23 cellular contexts compared by ENCODE assay signal in the genomic region with DNA sequence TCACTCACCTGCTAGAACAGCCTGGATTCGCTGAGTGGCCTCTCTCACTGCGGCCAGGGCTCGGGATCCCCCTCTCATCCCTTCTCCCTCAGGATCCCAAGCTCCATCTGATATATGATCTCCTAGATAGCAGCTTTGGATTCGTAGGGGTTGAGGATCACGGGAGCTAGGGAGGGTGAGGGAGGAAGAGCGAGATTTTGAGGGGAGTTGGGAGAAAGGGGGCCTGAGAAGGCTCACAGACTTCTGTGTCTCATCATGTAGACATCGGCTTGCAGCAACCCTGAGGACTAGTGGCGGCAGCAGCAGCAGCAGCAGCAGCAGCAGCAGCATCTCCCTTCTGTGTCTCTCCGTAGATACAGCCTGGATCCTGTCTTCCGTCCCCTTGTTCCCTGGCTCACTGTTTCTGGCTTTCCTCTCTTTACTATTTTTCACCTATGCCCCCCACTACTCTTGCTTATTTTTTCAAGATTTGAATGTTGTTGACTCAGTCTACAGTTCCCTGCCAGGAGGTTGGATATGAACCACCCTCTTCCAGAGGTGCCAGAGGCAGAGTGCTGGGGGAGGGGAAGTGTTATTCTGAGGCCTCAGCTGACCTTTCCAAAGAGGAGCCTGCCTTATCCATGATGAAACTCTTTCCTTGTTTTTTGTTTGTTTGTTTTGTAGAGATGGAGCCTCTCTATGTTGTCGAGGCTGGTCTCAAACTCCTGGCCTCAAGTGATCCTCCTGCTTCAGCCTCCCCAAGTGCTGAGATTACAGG. TPM values are rescaled to one million over a fixed set of nuclear protein-coding genes. Genes with fewer than 3 reads are reported as not detected.
DNase-seq lines count a peak whose midpoint lies in the region; ATAC-seq and TF ChIP-seq lines count a peak whose summit lies in the region.
"Had no signal": no experiment of that assay in that cellular context is flagged by ENCODE, and none has a peak within 500 bp of the region (broad histone marks: within the 10 kb centered on the region; RNA-seq: fewer than 3 reads in every experiment).

A gene with protein sequence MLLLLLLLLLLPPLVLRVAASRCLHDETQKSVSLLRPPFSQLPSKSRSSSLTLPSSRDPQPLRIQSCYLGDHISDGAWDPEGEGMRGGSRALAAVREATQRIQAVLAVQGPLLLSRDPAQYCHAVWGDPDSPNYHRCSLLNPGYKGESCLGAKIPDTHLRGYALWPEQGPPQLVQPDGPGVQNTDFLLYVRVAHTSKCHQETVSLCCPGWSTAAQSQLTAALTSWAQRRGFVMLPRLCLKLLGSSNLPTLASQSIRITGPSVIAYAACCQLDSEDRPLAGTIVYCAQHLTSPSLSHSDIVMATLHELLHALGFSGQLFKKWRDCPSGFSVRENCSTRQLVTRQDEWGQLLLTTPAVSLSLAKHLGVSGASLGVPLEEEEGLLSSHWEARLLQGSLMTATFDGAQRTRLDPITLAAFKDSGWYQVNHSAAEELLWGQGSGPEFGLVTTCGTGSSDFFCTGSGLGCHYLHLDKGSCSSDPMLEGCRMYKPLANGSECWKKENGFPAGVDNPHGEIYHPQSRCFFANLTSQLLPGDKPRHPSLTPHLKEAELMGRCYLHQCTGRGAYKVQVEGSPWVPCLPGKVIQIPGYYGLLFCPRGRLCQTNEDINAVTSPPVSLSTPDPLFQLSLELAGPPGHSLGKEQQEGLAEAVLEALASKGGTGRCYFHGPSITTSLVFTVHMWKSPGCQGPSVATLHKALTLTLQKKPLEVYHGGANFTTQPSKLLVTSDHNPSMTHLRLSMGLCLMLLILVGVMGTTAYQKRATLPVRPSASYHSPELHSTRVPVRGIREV (minus strand): TSS at position 399 of the 757 bp plus-strand sequence. CDS start 69 bp downstream, at position 330.

- peaks cover 4% of the 10 kb centered on the region; the same call in 1 of the 2 replicates for H3K36me3 Mint-ChIP-seq in WTC11
- H3K36me3 Mint-ChIP-seq: activated naive CD4-positive, alpha-beta T cell treated with anti-CD3 and anti-CD28 coated beads, Interleukin-2, amount 50 U/mL, for 24 hours had no signal

- H3K27ac ChIP-seq in HUES6 (ENCODE audit: low read depth, low read length) (no peak within 1 kb of the TSS), lower lobe of right lung (peak within 1 kb of the TSS; percentile 31), substantia nigra (ENCODE audit: low read depth, low read length, poor library complexity, severe bottlenecking) (peak within 1 kb of the TSS; percentile 23)
- H3K27ac ChIP-seq: gastrocnemius medialis, parathyroid adenoma, PC-9, suprapubic skin had no signal

- H3K36me3 ChIP-seq in HUES6 (ENCODE audit: control insufficient read depth, insufficient read depth, low read length) = no peaks in the 10 kb centered on the region
- H3K36me3 ChIP-seq in lower lobe of right lung = no peaks in the 10 kb centered on the region
- H3K36me3 ChIP-seq: BE2C, gastrocnemius medialis, suprapubic skin had no signal

- ATAC-seq in WTC11 = peak; percentile 43
- no peak for ATAC-seq in lower lobe of right lung
- no peak for ATAC-seq in GM21576 (IDR thresholded peaks at IDR 0.05; ENCODE audit: unreplicated experiment)
- no peak for ATAC-seq in HG03432 (IDR thresholded peaks at IDR 0.05; ENCODE audit: unreplicated experiment)
- ATAC-seq: activated T-cell treated with anti-CD3 and anti-CD28 coated beads, Interleukin-2, amount 50 U/mL, for 72 hours; gastrocnemius medialis; left colon had no signal

- H3K27ac Mint-ChIP-seq in WTC11 = no peak within 1 kb of the TSS; the same call in none of the 2 replicates
- H3K27ac Mint-ChIP-seq: activated naive CD4-positive, alpha-beta T cell treated with anti-CD3 and anti-CD28 coated beads, Interleukin-2, amount 50 U/mL, for 24 hours; activated T-cell treated with anti-CD3 and anti-CD28 coated beads, Interleukin-2, amount 50 U/mL, for 72 hours; T-helper 2 cell treated with Interferon-gamma antibody and Interleukin-4, amounts not matched to agents 5 μg/mL and 100 μg/mL, for 36 hours had no signal

- H3K4me1 ChIP-seq in HUES6 (ENCODE audit: control insufficient read depth, insufficient read depth, low read length) = peaks cover 37% of the 10 kb centered on the region
- H3K4me1 ChIP-seq in lower lobe of right lung = peaks cover 5% of the 10 kb centered on the region
- H3K4me1 ChIP-seq: BE2C, gastrocnemius medialis, parathyroid adenoma, suprapubic skin had no signal

- peaks cover 46% of the 10 kb centered on the region for H3K4me1 Mint-ChIP-seq in WTC11

- H3K9me3 Mint-ChIP-seq in WTC11 = no peaks in the 10 kb centered on the region
- H3K9me3 Mint-ChIP-seq: activated naive CD4-positive, alpha-beta T cell treated with anti-CD3 and anti-CD28 coated beads, Interleukin-2, amount 50 U/mL, for 24 hours; activated T-cell treated with anti-CD3 and anti-CD28 coated beads, Interleukin-2, amount 50 U/mL, for 72 hours; T-helper 2 cell treated with Interferon-gamma antibody and Interleukin-4, amounts not matched to agents 5 μg/mL and 100 μg/mL, for 36 hours had no signal

- CTCF ChIA-PET in WTC11 (lab: Charles Lee) = interaction anchor here (1.1 to 6.9 kb wide), 4 partner anchors 8 to 36 kb away, joined by 3 to 43 read pairs (median 6); a partner anchor contains a TSS

- no peak for TF ChIP-seq CTCF in WTC11 (IDR thresholded peaks at IDR 0.05)
- TF ChIP-seq CTCF in lower lobe of right lung (IDR thresholded peaks at IDR 0.05) = no peak

- H3K9me3 ChIP-seq in HUES6 (ENCODE audit: control insufficient read depth, insufficient read depth, low read depth, low read length) (0 out of 2 replicates have a peak, but pooled peaks cover 2% of the 10 kb centered on the region), lower lobe of right lung (no peaks in the 10 kb centered on the region)
- H3K9me3 ChIP-seq: BE2C, gastrocnemius medialis, suprapubic skin had no signal

- POLR2A ChIA-PET in WTC11 (lab: Charles Lee) = interaction anchor here (1.1 kb wide), 1 partner anchor 9 kb away, joined by 3 read pairs; no protein-coding TSS in a partner anchor

- DNase-seq in WTC11 (ENCODE audit: low spot score) (no peak), lower lobe of right lung (no peak), substantia nigra (lab: John Stamatoyannopoulos, UW) (peak in 3 of 49 donors; percentile 6 to 22 (median 14)), GOT3 (lab: John Stamatoyannopoulos, UW) (no peak)
- DNase-seq: activated CD4-positive, CD25-positive, alpha-beta regulatory T cell; activated T-cell treated with anti-CD3 and anti-CD28 coated beads, Interleukin-2, amount 50 U/mL, for 72 hours; BE2C; gastrocnemius medialis; GDM1; KG1; left colon; NCI-H1930; NCI-H748 treated with DMSO at 0.1 percent for 48 hours; PC-9; stimulated activated CD4-positive, alpha-beta T cell treated with anti-CD3 and anti-CD28 coated beads, Interleukin-4, amount 100 ng/mL, for 24 hours had no signal

- peaks cover 17% of the 10 kb centered on the region for H3K27me3 Mint-ChIP-seq in WTC11 (ENCODE audit: low read depth)
- H3K27me3 Mint-ChIP-seq: activated naive CD4-positive, alpha-beta T cell treated with anti-CD3 and anti-CD28 coated beads, Interleukin-2, amount 50 U/mL, for 24 hours had no signal

- peak within 1 kb of the TSS; percentile 18 for H3K4me3 Mint-ChIP-seq in WTC11
- H3K4me3 Mint-ChIP-seq: activated naive CD4-positive, alpha-beta T cell treated with anti-CD3 and anti-CD28 coated beads, Interleukin-2, amount 50 U/mL, for 24 hours; activated T-cell treated with anti-CD3 and anti-CD28 coated beads, Interleukin-2, amount 50 U/mL, for 72 hours; T-helper 2 cell treated with Interferon-gamma antibody and Interleukin-4, amounts not matched to agents 5 μg/mL and 100 μg/mL, for 36 hours had no signal

- H3K27me3 ChIP-seq in HUES6 (ENCODE audit: control insufficient read depth, insufficient read depth, low read length) = no peaks in the 10 kb centered on the region
- no peaks in the 10 kb centered on the region for H3K27me3 ChIP-seq in lower lobe of right lung (ENCODE audit: low read depth)
- H3K27me3 ChIP-seq: gastrocnemius medialis, suprapubic skin had no signal

- H3K4me3 ChIP-seq in HUES6 (ENCODE audit: low read depth, low read length) = peak within 1 kb of the TSS; percentile 26; the same call in 1 of the 2 replicates
- no peak within 1 kb of the TSS for H3K4me3 ChIP-seq in lower lobe of right lung
- H3K4me3 ChIP-seq: gastrocnemius medialis, PC-9, suprapubic skin had no signal

- intact Hi-C loops in lower lobe of right lung (cut with DNase I) = no loop called here

- H3K9ac ChIP-seq in HUES6 (ENCODE audit: low read length) = peak within 1 kb of the TSS; percentile 24
- H3K9ac ChIP-seq: parathyroid adenoma had no signal

TF ChIP-seq in WTC11, 78 proteins besides CTCF, POLR2A, EP300 and RAD21:
- TF ChIP-seq, protein P1, sequence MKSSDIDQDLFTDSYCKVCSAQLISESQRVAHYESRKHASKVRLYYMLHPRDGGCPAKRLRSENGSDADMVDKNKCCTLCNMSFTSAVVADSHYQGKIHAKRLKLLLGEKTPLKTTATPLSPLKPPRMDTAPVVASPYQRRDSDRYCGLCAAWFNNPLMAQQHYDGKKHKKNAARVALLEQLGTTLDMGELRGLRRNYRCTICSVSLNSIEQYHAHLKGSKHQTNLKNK (CRISPR knock-in tag; IDR thresholded peaks at IDR 0.05) = no peak
- TF ChIP-seq SMAD3 (CRISPR knock-in tag; IDR thresholded peaks at IDR 0.05; ENCODE audit: borderline replicate concordance) (no peak), GABPB1 (CRISPR knock-in tag; IDR thresholded peaks at IDR 0.05) (peak; percentile 15; the same call in 1 of the 2 replicates)
- TF ChIP-seq, protein P2, sequence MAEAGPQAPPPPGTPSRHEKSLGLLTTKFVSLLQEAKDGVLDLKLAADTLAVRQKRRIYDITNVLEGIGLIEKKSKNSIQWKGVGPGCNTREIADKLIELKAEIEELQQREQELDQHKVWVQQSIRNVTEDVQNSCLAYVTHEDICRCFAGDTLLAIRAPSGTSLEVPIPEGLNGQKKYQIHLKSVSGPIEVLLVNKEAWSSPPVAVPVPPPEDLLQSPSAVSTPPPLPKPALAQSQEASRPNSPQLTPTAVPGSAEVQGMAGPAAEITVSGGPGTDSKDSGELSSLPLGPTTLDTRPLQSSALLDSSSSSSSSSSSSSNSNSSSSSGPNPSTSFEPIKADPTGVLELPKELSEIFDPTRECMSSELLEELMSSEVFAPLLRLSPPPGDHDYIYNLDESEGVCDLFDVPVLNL (CRISPR knock-in tag; IDR thresholded peaks at IDR 0.05; ENCODE audit: borderline replicate concordance, low read depth) = no peak
TF ChIP-seq in WTC11: peak in this region for 1.

RNA-seq across cellular contexts. Expression of the gene that starts here (rescaled TPM):
- total RNA-seq in WTC11 (2021) = 0.07 to 0.11 TPM in 2 of 3 replicates, not detected in the other
- total RNA-seq in lower lobe of right lung = not detected
- total RNA-seq: activated T-cell treated with anti-CD3 and anti-CD28 coated beads, Interleukin-2, amount 50 U/mL, for 72 hours; gastrocnemius medialis; left colon; PC-9; skeletal muscle tissue; suprapubic skin had no signal

Comparison
In these comparisons a context has a peak if more than half of its experiments do, and no peak if none do; other contexts are left out.
1. Peak in ATAC-seq in WTC11; RNA of the gene not detected or under 1 TPM.